8 cellular contexts compared by ENCODE assay signal in genomic region chr6:158031445-158032353, GRCh38. TPM values are rescaled to one million over a fixed set of nuclear protein-coding genes. Genes with fewer than 3 reads are reported as not detected.
DNase-seq lines count a peak whose midpoint lies in the region; ATAC-seq and TF ChIP-seq lines count a peak whose summit lies in the region.

No MANE protein-coding gene starts in this region.

- peak overlapping the region; percentile 4 to 47 (median 18) for H3K27ac ChIP-seq in gastrocnemius medialis

- H3K27me3 ChIP-seq in gastrocnemius medialis: no peaks in the 10 kb centered on the region

- peaks cover 8% of the 10 kb centered on the region for H3K36me3 Mint-ChIP-seq in IgD-negative memory B cell
- H3K36me3 Mint-ChIP-seq in progenitor cell of endocrine pancreas (ENCODE audit: insufficient read depth): peaks cover 13% of the 10 kb centered on the region

- no peak for TF ChIP-seq POLR2A in gastrocnemius medialis (IDR thresholded peaks at IDR 0.05)

- H3K36me3 ChIP-seq in gastrocnemius medialis: no peaks in the 10 kb centered on the region

- peaks cover 0 to 11% of the 10 kb centered on the region in 2 donors for H3K4me1 ChIP-seq in gastrocnemius medialis

- ATAC-seq in GM18858 (IDR thresholded peaks at IDR 0.05; ENCODE audit: unreplicated experiment) (peak; percentile 36), gastrocnemius medialis (peak; percentile 30 to 43), HG02885 (IDR thresholded peaks at IDR 0.05; ENCODE audit: poor library complexity, unreplicated experiment) (no peak), HG03045 (IDR thresholded peaks at IDR 0.05; ENCODE audit: unreplicated experiment) (no peak)

- H3K4me3 ChIP-seq in fibroblast of the aortic adventitia (ENCODE audit: low read depth, low read length) (no peak overlapping the region), gastrocnemius medialis (no peak overlapping the region)

- in situ Hi-C loops in gastrocnemius medialis (cut with MboI; ENCODE audit: low sequenced_read_pairs in 4 of 4): no loop called here

- no peaks in the 10 kb centered on the region for H3K27me3 Mint-ChIP-seq in IgD-negative memory B cell
- no peaks in the 10 kb centered on the region for H3K27me3 Mint-ChIP-seq in progenitor cell of endocrine pancreas

- peak overlapping the region; percentile 31 to 92 (median 72) for H3K4me3 Mint-ChIP-seq in IgD-negative memory B cell
- H3K4me3 Mint-ChIP-seq in progenitor cell of endocrine pancreas (ENCODE audit: low read depth): no peak overlapping the region

- H3K27ac Mint-ChIP-seq in IgD-negative memory B cell (peak overlapping the region; percentile 81 to 90 (median 85)), progenitor cell of endocrine pancreas (no peak overlapping the region)

- H3K9me3 Mint-ChIP-seq in IgD-negative memory B cell: peaks cover 0 to 5% (median 3%) of the 10 kb centered on the region in 3 donors
- H3K9me3 Mint-ChIP-seq in progenitor cell of endocrine pancreas (ENCODE audit: low read depth): peaks cover 4% of the 10 kb centered on the region

- H3K9me3 ChIP-seq in gastrocnemius medialis: no peaks in the 10 kb centered on the region

- intact Hi-C loops in gastrocnemius medialis (cut with DNase I; ENCODE audit: low total_unique reads): no loop called here

- DNase-seq in activated CD8-positive, alpha-beta memory T cell treated with anti-CD3 and anti-CD28 coated beads for 24 hours: peak; percentile 77
- DNase-seq in fibroblast of the aortic adventitia (ENCODE audit: low read depth) (peak; percentile 92), gastrocnemius medialis (peak in 1 of 2 donors; percentile 44), progenitor cell of endocrine pancreas (ENCODE audit: low spot score, unreplicated experiment) (no peak)

- TF ChIP-seq CTCF in fibroblast of the aortic adventitia (IDR thresholded peaks at IDR 0.05; ENCODE audit: insufficient read depth, low read length) (no peak), gastrocnemius medialis (IDR thresholded peaks at IDR 0.05 in 4 of 5, conservative IDR thresholded peaks at IDR 0.05 in 1 of 5) (no peak), progenitor cell of endocrine pancreas (IDR thresholded peaks at IDR 0.05; ENCODE audit: unreplicated experiment) (no peak)

- peaks cover 21 to 28% (median 22%) of the 10 kb centered on the region in 3 donors for H3K4me1 Mint-ChIP-seq in IgD-negative memory B cell
- peaks cover 18% of the 10 kb centered on the region for H3K4me1 Mint-ChIP-seq in progenitor cell of endocrine pancreas (ENCODE audit: low read depth)

RNA-seq across cellular contexts. Expression of gene SYNJ2, which starts 50.0 kb away (rescaled TPM):
- 13.7 TPM for polyA plus RNA-seq in IgD-negative memory B cell
- total RNA-seq in fibroblast of the aortic adventitia (ENCODE audit: low replicate concordance): 15.2 and 73.6 TPM in 2 replicates
- total RNA-seq in gastrocnemius medialis: 10 to 100 TPM in 1 of 4 donors, 1 to 10 TPM in 3; 3.9 to 17.0 (median 7.0) TPM
- 18.9 and 22.2 TPM in 2 replicates for total RNA-seq in progenitor cell of endocrine pancreas

Comparison
In these comparisons a context has a peak if more than half of its experiments do, and no peak if none do; other contexts are left out.
1. ATAC-seq: peak in GM18858 (single experiment) and gastrocnemius medialis (2 of 2); none in HG02885 (single experiment) and HG03045 (single experiment).